15 cellular contexts compared by ENCODE assay signal in genomic region chr1:156582388-156583022, GRCh38. TPM values are rescaled to one million over a fixed set of nuclear protein-coding genes. Genes with fewer than 3 reads are reported as not detected.
A peak's percentile ranks its signal among the peaks of the same experiment; 100 is the strongest.
DNase-seq lines count a peak whose midpoint lies in the region; ATAC-seq, FAIRE-seq and TF ChIP-seq lines count a peak whose summit lies in the region.
"Had no signal": no experiment of that assay in that cellular context is flagged by ENCODE, and none has a peak within 500 bp of the region (broad histone marks: within the 10 kb centered on the region; RNA-seq: fewer than 3 reads in every experiment).

No MANE protein-coding gene starts in this region.

- intact Hi-C loops in CD14-positive monocyte (cut with micrococcal nuclease) = loop anchor here in 1 of 2 donors (1.0 to 5.0 kb wide), 2 partner anchors 9 to 40 kb away; partner anchors contain the start of gene NAXE
- intact Hi-C loops in activated B cell treated with CpG ODN at 0.5 μM for 24 hours (cut with micrococcal nuclease) = loop anchor here (1.0 to 5.0 kb wide), 2 partner anchors 9 to 40 kb away; partner anchors contain the start of gene NAXE

- POLR2A ChIA-PET in activated B cell treated with CpG ODN at 0.5 μM for 24 hours (lab: Charles Lee) = interaction anchor here (0.6 to 4.7 kb wide), 17 partner anchors 9 to 574 kb away, joined by 3 to 90 read pairs (median 7); partner anchors contain the start of genes IQGAP3, MEF2D and NAXE

- H3K27ac Mint-ChIP-seq in CD14-positive monocyte = peak overlapping the region in 4 of 7 donors; percentile 4 to 80 (median 38)
- peak overlapping the region; percentile 99 for H3K27ac Mint-ChIP-seq in activated B cell treated with CpG ODN at 0.5 μM for 24 hours
- H3K27ac Mint-ChIP-seq in immature natural killer cell = peak overlapping the region; percentile 77 to 91 (median 82)

- no peak for TF ChIP-seq POLR2A in GM12892 (IDR thresholded peaks at IDR 0.05; ENCODE audit: low read depth, low read length)

- ATAC-seq in activated B cell treated with CpG ODN at 0.5 μM for 24 hours (ENCODE audit: low read depth) (peak; percentile 34), GM19035 (IDR thresholded peaks at IDR 0.05; ENCODE audit: unreplicated experiment) (no peak)
- ATAC-seq: left cardiac atrium, Panc1 had no signal

- H3K4me3 Mint-ChIP-seq in CD14-positive monocyte (peak overlapping the region; percentile 64 to 80), activated B cell treated with CpG ODN at 0.5 μM for 24 hours (peak overlapping the region; percentile 88), immature natural killer cell (peak overlapping the region; percentile 49 to 85 (median 77))

- H3K9me3 Mint-ChIP-seq in CD14-positive monocyte (no peaks in the 10 kb centered on the region), activated B cell treated with CpG ODN at 0.5 μM for 24 hours (no peaks in the 10 kb centered on the region), immature natural killer cell (no peaks in the 10 kb centered on the region)

- TF ChIP-seq CTCF in CD14-positive monocyte (IDR thresholded peaks at IDR 0.05) (no peak), activated B cell treated with CpG ODN at 0.5 μM for 24 hours (IDR thresholded peaks at IDR 0.05) (no peak)

- H3K27me3 Mint-ChIP-seq in CD14-positive monocyte (ENCODE audit: low read depth in 3 of 3) = peaks cover 0 to 6% (median 2%) of the 10 kb centered on the region in 3 donors
- no peaks in the 10 kb centered on the region for H3K27me3 Mint-ChIP-seq in activated B cell treated with CpG ODN at 0.5 μM for 24 hours
- H3K27me3 Mint-ChIP-seq in immature natural killer cell (ENCODE audit: low read depth in 3 of 3) = peaks cover 2 to 9% (median 2%) of the 10 kb centered on the region in 3 donors

- CTCF ChIA-PET in activated B cell treated with CpG ODN at 0.5 μM for 24 hours (lab: Charles Lee) = interaction anchor here (0.8 to 3.2 kb wide), 14 partner anchors 10 to 196 kb away, joined by 3 to 18 read pairs (median 4); partner anchors contain the start of gene NAXE

- peak; percentile 71 for FAIRE-seq in GM12892 (lab: Jason Lieb, UNC)

- DNase-seq in CD14-positive monocyte (ENCODE audit: low spot score) = no peak
- no peak for DNase-seq in GM12892 (ENCODE audit: insufficient read length)
- no peak for DNase-seq in activated B cell treated with CpG ODN at 0.5 μM for 24 hours
- DNase-seq in immature natural killer cell = no peak
- DNase-seq in H4 (ENCODE audit: low spot score) = no peak
- no peak for DNase-seq in A172 (ENCODE audit: low spot score)
- no peak for DNase-seq in NCI-H2227 treated with DMSO at 0.1 percent for 48 hours (lab: John Stamatoyannopoulos, UW)
- DNase-seq: C1 segment of cervical spinal cord, dermis blood vessel endothelial cell, foreskin melanocyte, GF-D8, left cardiac atrium, NCI-H2081 had no signal

- H3K36me3 Mint-ChIP-seq in CD14-positive monocyte = no peaks in the 10 kb centered on the region
- peaks cover 8% of the 10 kb centered on the region for H3K36me3 Mint-ChIP-seq in activated B cell treated with CpG ODN at 0.5 μM for 24 hours (ENCODE audit: low read depth)
- no peaks in the 10 kb centered on the region for H3K36me3 Mint-ChIP-seq in immature natural killer cell

- H3K4me1 Mint-ChIP-seq in CD14-positive monocyte (peaks cover 28% of the 10 kb centered on the region), activated B cell treated with CpG ODN at 0.5 μM for 24 hours (peaks cover 33% of the 10 kb centered on the region), immature natural killer cell (peaks cover 12 to 13% of the 10 kb centered on the region in 2 donors)

RNA-seq across cellular contexts. Expression of gene TTC24, which starts 3.0 kb away (rescaled TPM):
- under 1 TPM in 1 of 2 donors, not detected in 1; 0.14 TPM for polyA plus RNA-seq in CD14-positive monocyte
- polyA plus RNA-seq in GM12892 (2012; ENCODE audit: missing spikeins) = 0.68 TPM
- total RNA-seq in activated B cell treated with CpG ODN at 0.5 μM for 24 hours = 19.6 TPM in 2 replicates
- polyA plus RNA-seq in immature natural killer cell = 1 to 10 TPM in 1 of 3 donors, under 1 TPM in 2; 0.40 to 1.1 (median 0.72) TPM
- total RNA-seq in H4 (2014; rRNA removed; shearing (Covaris generic)) = not detected in 2 replicates
- total RNA-seq in A172 (2014; rRNA removed; shearing (Covaris generic)) = not detected in 2 replicates
- total RNA-seq: dermis blood vessel endothelial cell, left cardiac atrium had no signal

RNA-seq across cellular contexts. Expression of gene NAXE, which starts 9.1 kb away (rescaled TPM):
- polyA plus RNA-seq in CD14-positive monocyte (10 to 100 TPM; 54.9 to 81.7 TPM), immature natural killer cell (100 to 1,000 TPM; 141 to 239 (median 202) TPM)
- 57.6 TPM for polyA plus RNA-seq in GM12892 (2012; ENCODE audit: missing spikeins)
- 75.6 and 84.5 TPM in 2 replicates for total RNA-seq in activated B cell treated with CpG ODN at 0.5 μM for 24 hours
- total RNA-seq in H4 (2014; rRNA removed; shearing (Covaris generic)) = 212 and 242 TPM in 2 replicates
- total RNA-seq in A172 (2014; rRNA removed; shearing (Covaris generic)) = 174 and 204 TPM in 2 replicates

RNA-seq across cellular contexts. Expression of gene IQGAP3, which starts 10.1 kb away (rescaled TPM):
- under 1 TPM in 1 of 2 donors, not detected in 1; 0.03 TPM for polyA plus RNA-seq in CD14-positive monocyte
- polyA plus RNA-seq in GM12892 (2012; ENCODE audit: missing spikeins) = 4.8 TPM
- 0.22 and 0.29 TPM in 2 replicates for total RNA-seq in activated B cell treated with CpG ODN at 0.5 μM for 24 hours
- polyA plus RNA-seq in immature natural killer cell = not detected
- 9.2 and 12.7 TPM in 2 replicates for total RNA-seq in H4 (2014; rRNA removed; shearing (Covaris generic))
- 58.9 and 66.2 TPM in 2 replicates for total RNA-seq in A172 (2014; rRNA removed; shearing (Covaris generic))

RNA-seq across cellular contexts. Expression of gene GPATCH4, which starts 18.8 kb away (rescaled TPM):
- 1 to 10 TPM; 2.6 to 5.3 TPM for polyA plus RNA-seq in CD14-positive monocyte
- 42.9 TPM for polyA plus RNA-seq in GM12892 (2012; ENCODE audit: missing spikeins)
- total RNA-seq in activated B cell treated with CpG ODN at 0.5 μM for 24 hours = 64.6 and 71.8 TPM in 2 replicates
- polyA plus RNA-seq in immature natural killer cell = 10 to 100 TPM in 2 of 3 donors, 1 to 10 TPM in 1; 7.7 to 42.2 (median 15.9) TPM
- 31.8 and 49.3 TPM in 2 replicates for total RNA-seq in H4 (2014; rRNA removed; shearing (Covaris generic))
- total RNA-seq in A172 (2014; rRNA removed; shearing (Covaris generic)) = 53.1 and 54.1 TPM in 2 replicates

RNA-seq across cellular contexts. Expression of gene HAPLN2, which starts 36.7 kb away (rescaled TPM):
- polyA plus RNA-seq in CD14-positive monocyte = not detected
- polyA plus RNA-seq in GM12892 (2012; ENCODE audit: missing spikeins) = not detected
- total RNA-seq in activated B cell treated with CpG ODN at 0.5 μM for 24 hours = not detected in 2 replicates
- polyA plus RNA-seq in immature natural killer cell = not detected
- not detected in 2 replicates for total RNA-seq in H4 (2014; rRNA removed; shearing (Covaris generic))
- 0.26 TPM in 1 of 2 replicates, not detected in the other for total RNA-seq in A172 (2014; rRNA removed; shearing (Covaris generic))
- total RNA-seq: dermis blood vessel endothelial cell had no signal

Comparison
In these comparisons a context has a peak if more than half of its experiments do, and no peak if none do; other contexts are left out.
1. H3K27ac Mint-ChIP-seq: peak in every context shown above with its lines; median percentile 99 in activated B cell treated with CpG ODN at 0.5 μM for 24 hours; 82 in immature natural killer cell; 38 in CD14-positive monocyte.
2. RNA of gene TTC24, which starts 3.0 kb away (total RNA-seq): 19.6 TPM in activated B cell treated with CpG ODN at 0.5 μM for 24 hours; not detected in H4 and not detected in A172; every median in the first group is over 10 times any median in the second.
3. Peak in every context shown above with its lines, with median percentiles within 50 percentile points of each other: H3K4me3 Mint-ChIP-seq.